8 cellular contexts compared by ENCODE assay signal in the genomic region with DNA sequence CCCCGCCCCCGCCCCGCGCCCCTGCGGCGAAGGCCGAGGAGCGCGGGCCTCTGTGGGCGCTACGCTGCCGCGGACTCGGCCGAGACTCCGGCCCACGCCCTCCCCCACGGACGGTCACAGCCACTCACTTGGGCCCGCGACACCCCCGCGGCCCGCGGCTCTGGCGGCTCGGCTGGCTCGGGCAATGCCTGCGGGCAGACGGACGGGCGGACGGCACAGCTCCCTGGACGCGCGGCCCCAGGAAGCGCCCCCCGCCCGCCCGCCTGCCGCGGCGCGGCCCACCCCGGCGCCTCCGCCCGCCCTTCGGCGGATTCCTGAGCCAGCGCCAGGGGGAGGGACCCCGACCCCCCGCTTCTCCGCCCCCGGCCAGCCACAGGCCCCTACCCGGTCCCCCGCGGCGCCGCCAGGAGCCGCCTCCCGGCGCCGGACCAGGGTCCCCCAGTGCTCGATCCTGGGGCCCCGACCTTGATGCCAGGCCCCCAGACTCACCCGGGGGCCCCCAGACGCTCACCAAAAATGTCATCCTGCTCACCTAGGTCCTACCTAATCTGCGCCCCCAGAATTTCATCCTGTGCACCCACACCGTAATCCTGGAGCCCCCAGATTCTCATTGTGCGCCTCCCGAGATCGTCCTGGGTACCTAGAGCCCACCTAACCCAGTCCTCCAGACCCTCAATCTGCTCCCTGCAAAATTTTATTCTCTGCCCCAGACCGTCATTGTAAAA. TPM values are rescaled to one million over a fixed set of nuclear protein-coding genes. Genes with fewer than 3 reads are reported as not detected.
DNase-seq lines count a peak whose midpoint lies in the region; ATAC-seq and TF ChIP-seq lines count a peak whose summit lies in the region.

A gene (minus strand): TSS at position 246 of the 725 bp plus-strand sequence. CDS start 446 bp downstream, outside the sequence.

- H3K27ac Mint-ChIP-seq in T-helper 17 cell = peak within 1 kb of the TSS; percentile 92

- no peaks in the 10 kb centered on the region for H3K27me3 Mint-ChIP-seq in T-helper 17 cell

- in situ Hi-C loops in G401 (cut with HindIII; ENCODE audit: low sequenced_read_pairs) = no loop called here

- H3K9me3 ChIP-seq in T-helper 17 cell (ENCODE audit: control insufficient read depth, low read length, poor library complexity, severe bottlenecking) (no peaks in the 10 kb centered on the region), neutrophil (no peaks in the 10 kb centered on the region)

- no peak for TF ChIP-seq CTCF in foreskin fibroblast (IDR thresholded peaks at IDR 0.05; ENCODE audit: low read depth, low read length)
- TF ChIP-seq CTCF in neutrophil (IDR thresholded peaks at IDR 0.05) = no peak

- H3K27ac ChIP-seq in neutrophil = peak within 1 kb of the TSS; percentile 76

- DNase-seq in G401 (ENCODE audit: low spot score) = no peak
- DNase-seq in T-helper 17 cell = no peak
- DNase-seq in foreskin fibroblast = peak in 1 of 2 donors; percentile 65
- no peak for DNase-seq in kidney glomerular epithelial cell (lab: John Stamatoyannopoulos, UW)

- H3K4me1 Mint-ChIP-seq in T-helper 17 cell = peaks cover 27% of the 10 kb centered on the region

- peaks cover 7% of the 10 kb centered on the region for H3K36me3 ChIP-seq in neutrophil

- H3K27me3 ChIP-seq in neutrophil = no peaks in the 10 kb centered on the region

- ATAC-seq in T-helper 17 cell (no peak), HG03378 (IDR thresholded peaks at IDR 0.05; ENCODE audit: unreplicated experiment) (no peak), GM18909 (IDR thresholded peaks at IDR 0.05; ENCODE audit: poor library complexity, unreplicated experiment) (no peak), GM19455 (IDR thresholded peaks at IDR 0.05; ENCODE audit: unreplicated experiment) (no peak)

- H3K4me3 Mint-ChIP-seq in T-helper 17 cell = peak within 1 kb of the TSS; percentile 95

- H3K4me3 ChIP-seq in foreskin fibroblast (ENCODE audit: low read depth in 1 of 2, low read length in 2 of 2) (peak within 1 kb of the TSS; percentile 64 to 71), neutrophil (ENCODE audit: low read depth in 1 of 2, low read length in 1 of 2) (peak within 1 kb of the TSS; percentile 91)

- H3K36me3 Mint-ChIP-seq in T-helper 17 cell (ENCODE audit: low read depth) = no peaks in the 10 kb centered on the region

- peaks cover 36 to 41% of the 10 kb centered on the region in 2 experiments for H3K4me1 ChIP-seq in neutrophil (ENCODE audit: control insufficient read depth in 1 of 2, insufficient read depth in 1 of 2, low read depth in 1 of 2, low read length in 1 of 2)

RNA-seq across cellular contexts. Expression of the gene that starts here (rescaled TPM):
- 35.8 and 38.2 TPM in 2 replicates for total RNA-seq in G401 (2014; rRNA removed; shearing (Covaris generic))
- total RNA-seq in T-helper 17 cell = 1 to 10 TPM; 5.1 to 8.0 TPM
